In genomic region chr1:36187800-36188593, GRCh38 we compare ENCODE assay signal across 8 cellular contexts. TPM values are rescaled to one million over a fixed set of nuclear protein-coding genes. Genes with fewer than 3 reads are reported as not detected.
DNase-seq lines count a peak whose midpoint lies in the region; ATAC-seq and TF ChIP-seq lines count a peak whose summit lies in the region.

No MANE protein-coding gene starts in this region.

- peaks cover 3% of the 10 kb centered on the region for H3K36me3 Mint-ChIP-seq in dendritic cell treated with granulocyte-macrophage colony-stimulating factor and Interleukin-4, amounts not matched to agents 40 ng/mL and 50 ng/mL, for 4 days (ENCODE audit: low read depth)

- H3K4me1 ChIP-seq in left lung = peaks cover 8 to 11% of the 10 kb centered on the region in 2 donors

- H3K27me3 Mint-ChIP-seq in dendritic cell treated with granulocyte-macrophage colony-stimulating factor and Interleukin-4, amounts not matched to agents 40 ng/mL and 50 ng/mL, for 4 days = no peaks in the 10 kb centered on the region

- no peaks in the 10 kb centered on the region for H3K36me3 ChIP-seq in left lung

- peaks cover 17% of the 10 kb centered on the region for H3K4me1 Mint-ChIP-seq in dendritic cell treated with granulocyte-macrophage colony-stimulating factor and Interleukin-4, amounts not matched to agents 40 ng/mL and 50 ng/mL, for 4 days (ENCODE audit: low read depth)

- H3K27me3 ChIP-seq in left lung = no peaks in the 10 kb centered on the region

- intact Hi-C loops in dendritic cell treated with granulocyte-macrophage colony-stimulating factor and Interleukin-4, amounts not matched to agents 40 ng/mL and 50 ng/mL, for 4 days (cut with micrococcal nuclease) = loop anchor here (1.0 to 5.0 kb wide), 4 partner anchors 34 to 97 kb away; partner anchors contain the start of genes THRAP3 and TRAPPC3
- intact Hi-C loops in left lung (cut with DNase I) = no loop called here

- H3K4me3 ChIP-seq in left lung = no peak overlapping the region

- peak overlapping the region; percentile 76 to 79 for H3K27ac ChIP-seq in left lung

- H3K9me3 Mint-ChIP-seq in dendritic cell treated with granulocyte-macrophage colony-stimulating factor and Interleukin-4, amounts not matched to agents 40 ng/mL and 50 ng/mL, for 4 days = no peaks in the 10 kb centered on the region

- peak; percentile 65 for ATAC-seq in HG03139 (IDR thresholded peaks at IDR 0.05; ENCODE audit: unreplicated experiment)
- peak; percentile 97 for ATAC-seq in left lung
- ATAC-seq in HG02840 (IDR thresholded peaks at IDR 0.05; ENCODE audit: low FRiP score, unreplicated experiment) = no peak

- DNase-seq in GM04504 (ENCODE audit: low read depth) (peak; percentile 86), NCI-H526 (lab: John Stamatoyannopoulos, UW) (peak; percentile 87 to 97), left lung (peak; percentile 85 to 86)
- peak; percentile 77 for DNase-seq in activated CD4-positive, alpha-beta T cell treated with anti-CD3 and anti-CD28 coated beads, Interleukin-2, amount 50 U/mL, for 1 hour
- peak; percentile 74 to 76 for DNase-seq in stimulated activated CD4-positive, alpha-beta T cell treated with anti-CD3 and anti-CD28 coated beads, Interleukin-2, amount 100 ng/mL, for 24 hours

- peak overlapping the region; percentile 83 for H3K27ac Mint-ChIP-seq in dendritic cell treated with granulocyte-macrophage colony-stimulating factor and Interleukin-4, amounts not matched to agents 40 ng/mL and 50 ng/mL, for 4 days

- peak; percentile 78 to 91 for TF ChIP-seq CTCF in left lung (IDR thresholded peaks at IDR 0.05)

- H3K4me3 Mint-ChIP-seq in dendritic cell treated with granulocyte-macrophage colony-stimulating factor and Interleukin-4, amounts not matched to agents 40 ng/mL and 50 ng/mL, for 4 days = no peak overlapping the region

- H3K9me3 ChIP-seq in left lung = no peaks in the 10 kb centered on the region

RNA-seq across cellular contexts. Expression of gene MAP7D1, which starts 32.0 kb away (rescaled TPM):
- 100 to 1,000 TPM; 123 to 147 TPM for total RNA-seq in left lung

RNA-seq across cellular contexts. Expression of gene THRAP3, which starts 36.2 kb away (rescaled TPM):
- 10 to 100 TPM; 86.2 to 93.0 TPM for total RNA-seq in left lung

RNA-seq across cellular contexts. Expression of gene TRAPPC3, which starts 38.7 kb away (rescaled TPM):
- 10 to 100 TPM; 66.0 to 71.4 TPM for total RNA-seq in left lung
